Comparison of ENCODE assay signal across 8 cellular contexts in genomic region chr6:160767647-160768019, GRCh38.
DNase-seq lines count a peak whose midpoint lies in the region; ATAC-seq, FAIRE-seq and TF ChIP-seq lines count a peak whose summit lies in the region.

No MANE protein-coding gene starts in this region.

- H3K4me3 Mint-ChIP-seq in CD4-positive, alpha-beta T cell, result peak overlapping the region; percentile 37

- no peak for TF ChIP-seq RAD21 in HepG2 (CRISPR knock-in tag; IDR thresholded peaks at IDR 0.05)

- no peaks in the 10 kb centered on the region for H3K9me3 Mint-ChIP-seq in CD4-positive, alpha-beta T cell

- H3K27me3 Mint-ChIP-seq in CD4-positive, alpha-beta T cell, result peaks cover 56% of the 10 kb centered on the region

- POLR2A ChIA-PET in CD4-positive, alpha-beta T cell (lab: Charles Lee), result no interaction called here
- POLR2A ChIA-PET in Panc1 (lab: Charles Lee), result no interaction called here
- POLR2A ChIA-PET in HepG2 (lab: Yijun Ruan, JAX), result no interaction called here

- no peaks in the 10 kb centered on the region for H4K20me1 ChIP-seq in HepG2 (ENCODE audit: insufficient read depth, low read length)

- CTCF ChIA-PET in CD4-positive, alpha-beta T cell (lab: Charles Lee), result no interaction called here
- CTCF ChIA-PET in Panc1 (lab: Charles Lee) (interaction anchor here (1.0 kb wide), 1 partner anchor 17 kb away, joined by 4 read pairs; no protein-coding TSS in a partner anchor), HepG2 (lab: Yijun Ruan, JAX; ENCODE audit: low intra/inter-chr PET ratio, low total read pairs) (interaction anchor here (1.2 to 1.7 kb wide), 2 partner anchors 18 to 35 kb away, joined by 7 read pairs; no protein-coding TSS in a partner anchor)

- H3K27me3 ChIP-seq in CD4-positive, alpha-beta T cell (ENCODE audit: control insufficient read depth, insufficient read depth, low read length), result peaks cover 32% of the 10 kb centered on the region
- H3K27me3 ChIP-seq in Panc1 (ENCODE audit: control insufficient read depth, insufficient read depth, low read length), result no peaks in the 10 kb centered on the region
- H3K27me3 ChIP-seq in HepG2 (ENCODE audit: control insufficient read depth in 1 of 2, insufficient read depth in 2 of 2, low read length in 2 of 2), result peaks cover 3 to 14% of the 10 kb centered on the region in 2 experiments; a peak in 3 of 5 replicates

- no peak for TF ChIP-seq CTCF in CD4-positive, alpha-beta T cell (IDR thresholded peaks at IDR 0.05)
- TF ChIP-seq CTCF in Panc1 (IDR thresholded peaks at IDR 0.05) (peak; percentile 54), HepG2 (CRISPR knock-in tag; IDR thresholded peaks at IDR 0.05) (no peak)

- ATAC-seq in CD4-positive, alpha-beta T cell (ENCODE audit: poor library complexity), result no peak
- ATAC-seq in GM21515 (IDR thresholded peaks at IDR 0.05; ENCODE audit: unreplicated experiment), result peak; percentile 16
- ATAC-seq in Panc1, result peak; percentile 28; the same call in 1 of the 2 replicates
- peak; percentile 28 for ATAC-seq in HepG2
- ATAC-seq in HG02610 (IDR thresholded peaks at IDR 0.05; ENCODE audit: unreplicated experiment), result no peak

- intact Hi-C loops in CD4-positive, alpha-beta T cell (cut with DNase I, micrococcal nuclease), result loop anchor here in 1 of 2 experiments (5.0 kb wide), 1 partner anchor 245 kb away; no protein-coding TSS in a partner anchor
- intact Hi-C loops in Panc1 (cut with micrococcal nuclease; ENCODE audit: unreplicated experiment), result loop anchor here (10.0 kb wide), 1 partner anchor 253 kb away; no protein-coding TSS in a partner anchor
- intact Hi-C loops in HepG2 (cut with micrococcal nuclease; ENCODE audit: unreplicated experiment), result loop anchor here (1.0 to 5.0 kb wide), 2 partner anchors 34 to 250 kb away; no protein-coding TSS in a partner anchor

- FAIRE-seq in HepG2 (lab: Jason Lieb, UNC), result no peak

- no peaks in the 10 kb centered on the region for H3K9me3 ChIP-seq in CD4-positive, alpha-beta T cell (ENCODE audit: control insufficient read depth, low read length)
- H3K9me3 ChIP-seq in Panc1 (ENCODE audit: control insufficient read depth, insufficient read depth, low read depth, low read length), result no peaks in the 10 kb centered on the region
- H3K9me3 ChIP-seq in HepG2 (ENCODE audit: low read length), result no peaks in the 10 kb centered on the region

- no peak for DNase-seq in CD4-positive, alpha-beta T cell
- DNase-seq in Panc1 (ENCODE audit: low read depth, low spot score) (no peak), HepG2 (ENCODE audit: low spot score) (no peak), NCI-H1436 treated with DMSO at 0.1 percent for 48 hours (lab: John Stamatoyannopoulos, UW) (no peak), NCI-H2171 treated with DMSO at 0.1 percent for 48 hours (lab: John Stamatoyannopoulos, UW) (no peak)
- no peak for DNase-seq in activated naive CD4-positive, alpha-beta T cell treated with anti-CD3 and anti-CD28 coated beads, Interleukin-2, amount 50 U/mL, for 16 hours

- H3K4me2 ChIP-seq in HepG2 (ENCODE audit: low read depth, low read length), result peak overlapping the region; percentile 95; the same call in 1 of the 2 replicates

- WGBS in HepG2 (ENCODE audit: low lambda C conversion rate), result 12% methylated on average over 5 of the region's 5 CpGs

- no peak overlapping the region for H3K27ac Mint-ChIP-seq in CD4-positive, alpha-beta T cell

- H3K9ac ChIP-seq in HepG2 (ENCODE audit: insufficient read depth, low read depth, low read length), result no peak overlapping the region

- in situ Hi-C loops in Panc1 (cut with HindIII; ENCODE audit: low pct_unique_long_range_greater_than_20kb, low sequenced_read_pairs) (no loop called here), HepG2 (cut with HindIII; ENCODE audit: extremely low pct_ligation_motif_present, low pct_unique_long_range_greater_than_20kb) (no loop called here)

- H3K4me1 ChIP-seq in Panc1 (ENCODE audit: control insufficient read depth, insufficient read depth, low read length) (no peaks in the 10 kb centered on the region), HepG2 (ENCODE audit: insufficient read depth, low read length) (no peaks in the 10 kb centered on the region)

- no peaks in the 10 kb centered on the region for H3K36me3 Mint-ChIP-seq in CD4-positive, alpha-beta T cell (ENCODE audit: low read depth)

- no peaks in the 10 kb centered on the region for H3K4me1 Mint-ChIP-seq in CD4-positive, alpha-beta T cell (ENCODE audit: low read depth)

- H3K27ac ChIP-seq in CD4-positive, alpha-beta T cell (ENCODE audit: low read depth, low read length), result no peak overlapping the region
- H3K27ac ChIP-seq in Panc1 (ENCODE audit: low read length) (peak overlapping the region; percentile 31; the same call in 1 of the 2 replicates), HepG2 (ENCODE audit: extremely low read length, insufficient read depth, low read length) (no peak overlapping the region)

- TF ChIP-seq POLR2A in HepG2 (IDR thresholded peaks at IDR 0.05; ENCODE audit: insufficient read depth in 1 of 2, low read depth in 2 of 2, low read length in 2 of 2), result no peak

- H2AFZ ChIP-seq in HepG2 (ENCODE audit: low read length), result no peak overlapping the region

- TF ChIP-seq EP300 in HepG2 (IDR thresholded peaks at IDR 0.05; ENCODE audit: low read depth in 2 of 2, low read length in 2 of 2), result no peak
- TF ChIP-seq EP300 in HepG2 (CRISPR knock-in tag; IDR thresholded peaks at IDR 0.05; ENCODE audit: borderline replicate concordance), result no peak

- H3K4me3 ChIP-seq in Panc1 (ENCODE audit: low read depth in 2 of 2, low read length in 2 of 2) (peak overlapping the region; percentile 51 to 74), HepG2 (replicated peaks in 1 of 3; ENCODE audit: insufficient read depth in 1 of 3, low read depth in 2 of 3, low read length in 3 of 3) (no peak overlapping the region; a peak in 1 of 6 replicates)

- BruUV-seq in Panc1 (replicated peaks; lab: Mats Ljungman, UMichigan), result no TSS peak
- no TSS peak for BruUV-seq in HepG2 (replicated peaks; lab: Mats Ljungman, UMichigan)

- H3K79me2 ChIP-seq in HepG2 (ENCODE audit: insufficient read depth, low read length), result no peaks in the 10 kb centered on the region

- no peaks in the 10 kb centered on the region for H3K36me3 ChIP-seq in Panc1 (ENCODE audit: control insufficient read depth, insufficient read depth, low read length)
- H3K36me3 ChIP-seq in HepG2 (replicated peaks in 1 of 2; ENCODE audit: control insufficient read depth in 1 of 2, insufficient read depth in 2 of 2, low read length in 2 of 2), result no peaks in the 10 kb centered on the region

TF ChIP-seq in HepG2, 621 proteins besides CTCF, POLR2A, EP300 and RAD21:
- TF ChIP-seq ERF (CRISPR knock-in tag; IDR thresholded peaks at IDR 0.05), result no peak
- no peak for TF ChIP-seq SAFB2 (CRISPR knock-in tag; IDR thresholded peaks at IDR 0.05; ENCODE audit: borderline replicate concordance, low read depth)
- TF ChIP-seq ZNF317 (CRISPR knock-in tag; IDR thresholded peaks at IDR 0.05), result no peak
- peak; percentile 32; the same call in 1 of the 2 replicates for TF ChIP-seq ZNF709 (CRISPR knock-in tag; IDR thresholded peaks at IDR 0.05)
- no peak for TF ChIP-seq HNF4G (IDR thresholded peaks at IDR 0.05; ENCODE audit: borderline replicate concordance, low read depth, low read length)
- no peak for TF ChIP-seq HNF4G (CRISPR knock-in tag; IDR thresholded peaks at IDR 0.05; ENCODE audit: borderline replicate concordance, low read depth)
- TF ChIP-seq, protein P1, sequence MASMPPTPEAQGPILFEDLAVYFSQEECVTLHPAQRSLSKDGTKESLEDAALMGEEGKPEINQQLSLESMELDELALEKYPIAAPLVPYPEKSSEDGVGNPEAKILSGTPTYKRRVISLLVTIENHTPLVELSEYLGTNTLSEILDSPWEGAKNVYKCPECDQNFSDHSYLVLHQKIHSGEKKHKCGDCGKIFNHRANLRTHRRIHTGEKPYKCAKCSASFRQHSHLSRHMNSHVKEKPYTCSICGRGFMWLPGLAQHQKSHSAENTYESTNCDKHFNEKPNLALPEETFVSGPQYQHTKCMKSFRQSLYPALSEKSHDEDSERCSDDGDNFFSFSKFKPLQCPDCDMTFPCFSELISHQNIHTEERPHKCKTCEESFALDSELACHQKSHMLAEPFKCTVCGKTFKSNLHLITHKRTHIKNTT (CRISPR knock-in tag; IDR thresholded peaks at IDR 0.05), result no peak
- no peak for TF ChIP-seq ZNF501 (CRISPR knock-in tag; IDR thresholded peaks at IDR 0.05)
- no peak for TF ChIP-seq KAT2B (IDR thresholded peaks at IDR 0.05; ENCODE audit: borderline replicate concordance, low read depth, low read length)
- TF ChIP-seq ZNF746 (CRISPR knock-in tag; IDR thresholded peaks at IDR 0.05), result 0 out of 2 replicates have a peak, but pooled peaks have one; percentile 2
- no peak for TF ChIP-seq ZNF530 (CRISPR knock-in tag; IDR thresholded peaks at IDR 0.05; ENCODE audit: low read depth)
- TF ChIP-seq JARID2 (CRISPR knock-in tag; IDR thresholded peaks at IDR 0.05; ENCODE audit: insufficient replicate concordance), result no peak
- no peak for TF ChIP-seq SALL1 (CRISPR knock-in tag; IDR thresholded peaks at IDR 0.05)
- TF ChIP-seq ZMYM3 (CRISPR knock-in tag; IDR thresholded peaks at IDR 0.05), result 0 out of 2 replicates have a peak, but pooled peaks have one; percentile 0
- TF ChIP-seq, protein P2, sequence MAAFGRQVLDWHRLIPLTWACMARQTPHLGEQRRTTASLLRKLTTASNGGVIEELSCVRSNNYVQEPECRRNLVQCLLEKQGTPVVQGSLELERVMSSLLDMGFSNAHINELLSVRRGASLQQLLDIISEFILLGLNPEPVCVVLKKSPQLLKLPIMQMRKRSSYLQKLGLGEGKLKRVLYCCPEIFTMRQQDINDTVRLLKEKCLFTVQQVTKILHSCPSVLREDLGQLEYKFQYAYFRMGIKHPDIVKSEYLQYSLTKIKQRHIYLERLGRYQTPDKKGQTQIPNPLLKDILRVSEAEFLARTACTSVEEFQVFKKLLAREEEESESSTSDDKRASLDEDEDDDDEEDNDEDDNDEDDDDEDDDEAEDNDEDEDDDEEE (CRISPR knock-in tag; IDR thresholded peaks at IDR 0.05), result 0 out of 2 replicates have a peak, but pooled peaks have one; percentile 2
- no peak for TF ChIP-seq MBD4 (IDR thresholded peaks at IDR 0.05; ENCODE audit: borderline replicate concordance, low read length)
- no peak for TF ChIP-seq GTF3A (CRISPR knock-in tag; conservative IDR thresholded peaks at IDR 0.05)
- TF ChIP-seq ATF4 (CRISPR knock-in tag; IDR thresholded peaks at IDR 0.05), result no peak
- TF ChIP-seq SMARCC2 (IDR thresholded peaks at IDR 0.05), result no peak

Comparison
In these comparisons a context has a peak if more than half of its experiments do, and no peak if none do; other contexts are left out.
1. ATAC-seq: peak in GM21515 (single experiment), Panc1 (single experiment) and HepG2 (single experiment); none in CD4-positive, alpha-beta T cell (single experiment) and HG02610 (single experiment).
2. H3K4me3 ChIP-seq: peak in Panc1 (2 of 2); none in HepG2 (0 of 3).